9 cellular contexts compared by ENCODE assay signal in the genomic region with DNA sequence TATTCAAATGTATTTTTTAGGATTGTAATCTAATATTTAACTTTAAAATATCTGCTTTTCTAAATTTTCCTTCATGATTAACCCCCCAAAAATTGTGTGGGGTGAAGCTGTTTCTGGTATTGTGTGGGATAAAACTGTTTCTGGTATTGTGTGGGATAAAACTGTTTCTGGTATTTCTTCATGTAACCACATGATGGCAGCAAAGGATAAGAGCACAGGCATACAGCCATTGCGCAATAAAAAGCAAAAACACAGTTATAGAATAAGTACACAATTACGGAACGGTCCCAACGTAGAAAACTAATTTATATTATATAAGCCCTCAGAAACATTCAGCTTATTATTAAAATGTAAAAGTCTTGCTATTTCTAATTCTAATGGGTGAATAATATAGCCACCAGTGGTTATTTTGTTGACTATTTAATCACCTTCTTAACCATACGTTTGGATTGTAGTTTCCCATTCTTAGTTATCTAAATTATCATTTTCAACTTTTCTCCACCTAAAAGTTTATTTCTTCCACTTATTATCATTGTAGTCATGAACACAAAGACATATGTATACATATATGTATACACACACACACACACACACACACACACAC.
A peak's percentile ranks its signal among the peaks of the same experiment; 100 is the strongest.
DNase-seq lines count a peak whose midpoint lies in the region; ATAC-seq and TF ChIP-seq lines count a peak whose summit lies in the region.
"Had no signal": no experiment of that assay in that cellular context is flagged by ENCODE, and none has a peak within 500 bp of the region (broad histone marks: within the 10 kb centered on the region; RNA-seq: fewer than 3 reads in every experiment).

No MANE protein-coding gene starts in this region.

- H3K27me3 Mint-ChIP-seq in neural crest cell (ENCODE audit: low read depth), result no peaks in the 10 kb centered on the region
- H3K27me3 Mint-ChIP-seq: activated naive CD8-positive, alpha-beta T cell had no signal

- intact Hi-C loops in esophagus muscularis mucosa (cut with DNase I), result loop anchor here (1.0 to 10.0 kb wide), 3 partner anchors 697 to 1047 kb away; a partner anchor contains a TSS

- H3K27ac Mint-ChIP-seq in neural crest cell (ENCODE audit: unreplicated experiment), result no peak overlapping the region
- H3K27ac Mint-ChIP-seq: activated naive CD8-positive, alpha-beta T cell had no signal

- no peaks in the 10 kb centered on the region for H3K9me3 ChIP-seq in esophagus muscularis mucosa

- in situ Hi-C loops in SK-MEL-5 (cut with HindIII; ENCODE audit: low pct_unique_long_range_greater_than_20kb, low sequenced_read_pairs), result no loop called here

- H3K4me1 Mint-ChIP-seq in neural crest cell, result peaks cover 4% of the 10 kb centered on the region

- peak; percentile 75 for ATAC-seq in HG03521 (IDR thresholded peaks at IDR 0.05; ENCODE audit: unreplicated experiment)

- 3% methylated on average over 5 of the region's 5 CpGs for WGBS in esophagus muscularis mucosa

- DNase-seq in NCI-H510A treated with DMSO at 0.1 percent for 48 hours (lab: John Stamatoyannopoulos, UW), result peak; percentile 22
- no peak for DNase-seq in NCI-H510A (lab: John Stamatoyannopoulos, UW)
- DNase-seq in GM20000 (ENCODE audit: low spot score), result peak; percentile 20
- DNase-seq in SK-MEL-5 (ENCODE audit: low read depth, low spot score), result peak; percentile 62
- DNase-seq in esophagus muscularis mucosa (ENCODE audit: extremely low spot score), result no peak
- no peak for DNase-seq in neural crest cell (ENCODE audit: low read depth, low spot score)
- no peak for DNase-seq in T1000 (lab: John Stamatoyannopoulos, UW)

- TF ChIP-seq EP300 in esophagus muscularis mucosa (IDR thresholded peaks at IDR 0.05), result no peak

- H3K9me3 Mint-ChIP-seq in neural crest cell, result no peaks in the 10 kb centered on the region

- no peak for TF ChIP-seq POLR2A in esophagus muscularis mucosa (IDR thresholded peaks at IDR 0.05; ENCODE audit: low read depth)

- H3K4me3 ChIP-seq in esophagus muscularis mucosa, result no peak overlapping the region

- H3K4me1 ChIP-seq in esophagus muscularis mucosa, result no peaks in the 10 kb centered on the region

- H3K36me3 ChIP-seq in esophagus muscularis mucosa, result no peaks in the 10 kb centered on the region

- H3K27ac ChIP-seq in esophagus muscularis mucosa (replicated peaks in 1 of 4), result no peak overlapping the region

- no peaks in the 10 kb centered on the region for H3K36me3 Mint-ChIP-seq in neural crest cell (ENCODE audit: low read depth)
- H3K36me3 Mint-ChIP-seq: activated naive CD8-positive, alpha-beta T cell had no signal

- H3K4me3 Mint-ChIP-seq in neural crest cell, result no peak overlapping the region
- H3K4me3 Mint-ChIP-seq: activated naive CD8-positive, alpha-beta T cell had no signal

- H3K27me3 ChIP-seq in esophagus muscularis mucosa, result peaks cover 0 to 6% (median 0%) of the 10 kb centered on the region in 4 donors

- peak; percentile 23 for TF ChIP-seq CTCF in GM20000 (IDR thresholded peaks at IDR 0.05; ENCODE audit: extremely low read depth, missing control alignments)
- peak; percentile 72 to 81 (median 80) for TF ChIP-seq CTCF in esophagus muscularis mucosa (IDR thresholded peaks at IDR 0.05)
- TF ChIP-seq CTCF in neural crest cell (conservative IDR thresholded peaks at IDR 0.05), result peak; percentile 91

Comparison
In these comparisons a context has a peak if more than half of its experiments do, and no peak if none do; other contexts are left out.
1. DNase-seq: peak in NCI-H510A treated with DMSO at 0.1 percent for 48 hours (single experiment), GM20000 (single experiment) and SK-MEL-5 (single experiment); none in NCI-H510A (single experiment), esophagus muscularis mucosa (single experiment), neural crest cell (single experiment) and T1000 (single experiment).
2. CTCF ChIP-seq: peak in every context shown above with its lines; median percentile 91 in neural crest cell; 80 in esophagus muscularis mucosa; 23 in GM20000.